Comparison of ENCODE assay signal across 24 cellular contexts in genomic region chr12:130815028-130815741, GRCh38. TPM values are rescaled to one million over a fixed set of nuclear protein-coding genes. Genes with fewer than 3 reads are reported as not detected.
DNase-seq lines count a peak whose midpoint lies in the region; ATAC-seq and TF ChIP-seq lines count a peak whose summit lies in the region.
"Had no signal": no experiment of that assay in that cellular context is flagged by ENCODE, and none has a peak within 500 bp of the region (broad histone marks: within the 10 kb centered on the region; RNA-seq: fewer than 3 reads in every experiment).

No MANE protein-coding gene starts in this region.

- no peak overlapping the region for H2AFZ ChIP-seq in trophoblast cell (ENCODE audit: insufficient read depth, low read length, poor library complexity)

- H4K8ac ChIP-seq in trophoblast cell (ENCODE audit: low read depth, low read length) = no peak overlapping the region

- H2BK12ac ChIP-seq in trophoblast cell (ENCODE audit: low read length) = no peak overlapping the region

- H3K27me3 ChIP-seq in GM06990 (replicated peaks; ENCODE audit: control insufficient read depth, insufficient read depth, low read length) (no peaks in the 10 kb centered on the region), trophoblast cell (ENCODE audit: insufficient read depth, low read length) (no peaks in the 10 kb centered on the region), psoas muscle (ENCODE audit: insufficient read depth in 3 of 3, low read length in 2 of 3) (no peaks in the 10 kb centered on the region)
- H3K27me3 ChIP-seq: body of pancreas, left lung, MG63, sigmoid colon had no signal

- H3K36me3 ChIP-seq in GM06990 (ENCODE audit: control insufficient read depth, insufficient read depth, low read length) = no peaks in the 10 kb centered on the region; the same call in 1 of the 2 replicates
- H3K36me3 ChIP-seq in trophoblast cell (ENCODE audit: control insufficient read depth in 1 of 2, insufficient read depth in 2 of 2, low read length in 2 of 2) = peaks cover 2 to 10% of the 10 kb centered on the region in 2 experiments
- H3K36me3 ChIP-seq in psoas muscle (ENCODE audit: insufficient read depth in 1 of 2, low read depth in 1 of 2) = peaks cover 0 to 9% of the 10 kb centered on the region in 2 donors

- intact Hi-C loops in psoas muscle (cut with DNase I) = no loop called here

- peaks cover 24 to 25% of the 10 kb centered on the region in 2 experiments for H3K4me1 ChIP-seq in trophoblast cell (ENCODE audit: control insufficient read depth in 1 of 2, insufficient read depth in 2 of 2, low read length in 2 of 2)
- H3K4me1 ChIP-seq in psoas muscle = no peaks in the 10 kb centered on the region

- H2BK120ac ChIP-seq in trophoblast cell (ENCODE audit: insufficient read depth, low read length, poor library complexity) = no peak overlapping the region

- no peak overlapping the region for H3K4ac ChIP-seq in trophoblast cell (ENCODE audit: low read depth, low read length)

- H3K27ac ChIP-seq in caudate nucleus (ENCODE audit: low read depth, low read length) (peak overlapping the region; percentile 76), trophoblast cell (ENCODE audit: low read depth, low read length) (peak overlapping the region; percentile 17), psoas muscle (no peak overlapping the region)
- H3K27ac ChIP-seq: body of pancreas, epithelial cell of prostate, left lung, sigmoid colon had no signal

- H3K23ac ChIP-seq in trophoblast cell (ENCODE audit: low read length) = no peak overlapping the region

- H3K79me2 ChIP-seq in trophoblast cell (ENCODE audit: control insufficient read depth, insufficient read depth, low read length, poor library complexity) = no peaks in the 10 kb centered on the region

- no peak for TF ChIP-seq CTCF in GM06990 (IDR thresholded peaks at IDR 0.05; ENCODE audit: insufficient read depth, low read length, poor library complexity, severe bottlenecking)
- no peak for TF ChIP-seq CTCF in NB4 (IDR thresholded peaks at IDR 0.05; ENCODE audit: low read depth, low read length)
- TF ChIP-seq CTCF in psoas muscle (IDR thresholded peaks at IDR 0.05) = no peak

- H3K4me3 ChIP-seq in GM06990 (replicated peaks; ENCODE audit: low read depth, low read length) = peak overlapping the region; percentile 11; the same call in 1 of the 2 replicates
- H3K4me3 ChIP-seq in NB4 (ENCODE audit: low read depth, low read length) = no peak overlapping the region
- H3K4me3 ChIP-seq in trophoblast cell (ENCODE audit: low read depth, low read length) = no peak overlapping the region
- no peak overlapping the region for H3K4me3 ChIP-seq in psoas muscle
- H3K4me3 ChIP-seq: body of pancreas, left lung, MG63, sigmoid colon had no signal

- H4K12ac ChIP-seq in trophoblast cell (ENCODE audit: low read depth, low read length) = no peak overlapping the region

- no peak overlapping the region for H2AK5ac ChIP-seq in trophoblast cell (ENCODE audit: low read length)

- no peak overlapping the region for H3K9ac ChIP-seq in trophoblast cell (ENCODE audit: low read length)

- no peak overlapping the region for H4K91ac ChIP-seq in trophoblast cell (ENCODE audit: low read depth, low read length)

- WGBS in trophoblast cell (ENCODE audit: extremely low coverage, insufficient coverage, insufficient read length) = no CpG with 5 or more reads among the region's 14 CpGs
- 83 to 90% (median 86%) methylated on average over 14 of the region's 14 CpGs for WGBS in psoas muscle, 3 donors

- H3K18ac ChIP-seq in trophoblast cell (ENCODE audit: low read length) = no peak overlapping the region

- no peak overlapping the region for H3K14ac ChIP-seq in trophoblast cell (ENCODE audit: low read length)

- TF ChIP-seq POLR2A in NB4 (IDR thresholded peaks at IDR 0.05; ENCODE audit: extremely low read depth, insufficient read length) = no peak

- H2BK5ac ChIP-seq in trophoblast cell (ENCODE audit: low read depth, low read length, poor library complexity) = no peak overlapping the region

- ATAC-seq in GM19328 (IDR thresholded peaks at IDR 0.05; ENCODE audit: unreplicated experiment) = no peak
- no peak for ATAC-seq in psoas muscle
- ATAC-seq: activated CD8-positive, alpha-beta T cell treated with anti-CD3 and anti-CD28 coated beads for 36 hours; body of pancreas; left lung; stimulated activated naive CD8-positive, alpha-beta T cell treated with anti-CD3 and anti-CD28 coated beads, Interleukin-15, amount 100 ng/mL, for 72 hours had no signal

- H3K9me3 ChIP-seq in trophoblast cell (ENCODE audit: insufficient read depth, low read depth, low read length) = no peaks in the 10 kb centered on the region
- H3K9me3 ChIP-seq in psoas muscle = no peaks in the 10 kb centered on the region
- H3K9me3 ChIP-seq: body of pancreas, left lung, MG63, sigmoid colon had no signal

- H3K79me1 ChIP-seq in trophoblast cell (ENCODE audit: low read length) = peaks cover 3% of the 10 kb centered on the region

- H3K4me2 ChIP-seq in trophoblast cell (ENCODE audit: low read length) = no peak overlapping the region

- DNase-seq in GM06990 (ENCODE audit: extremely low read depth, insufficient read length) (peak; percentile 52), NB4 (ENCODE audit: low read depth) (peak; percentile 55), caudate nucleus (lab: John Stamatoyannopoulos, UW) (peak in 40 of 61 donors; percentile 14 to 86 (median 63)), trophoblast cell (peak; percentile 40 to 64), AG20443 (ENCODE audit: low spot score) (no peak), psoas muscle (no peak)
- no peak for DNase-seq in activated naive CD4-positive, alpha-beta T cell (lab: John Stamatoyannopoulos, UW)
- DNase-seq: activated CD8-positive, alpha-beta T cell treated with anti-CD3 and anti-CD28 coated beads for 36 hours; activated T-cell treated with anti-CD3 and anti-CD28 coated beads, Interleukin-2, amount 50 U/mL, for 24 hours; cortex of kidney; EL; foreskin melanocyte; IMR-90; MG63; NCI-H187 treated with DMSO at 0.1 percent for 48 hours; NCI-H524 treated with DMSO at 0.1 percent for 48 hours; SIG-M5; sigmoid colon; stimulated activated naive CD8-positive, alpha-beta T cell treated with anti-CD3 and anti-CD28 coated beads, Interleukin-15, amount 100 ng/mL, for 72 hours; T-helper 2 cell had no signal

RNA-seq across cellular contexts. Expression of gene STX2, which starts 23.9 kb away (rescaled TPM):
- 14.4 and 15.3 TPM in 2 replicates for polyA plus RNA-seq in trophoblast cell (2013)
- total RNA-seq in psoas muscle = 1 to 10 TPM; 5.5 to 7.2 (median 6.2) TPM
- polyA plus RNA-seq in psoas muscle = 10 to 100 TPM in 1 of 3 donors, 1 to 10 TPM in 2; 5.4 to 11.3 (median 8.4) TPM

RNA-seq across cellular contexts. Expression of gene RAN, which starts 56.7 kb away (rescaled TPM):
- 542 and 555 TPM in 2 replicates for polyA plus RNA-seq in trophoblast cell (2013)
- 100 to 1,000 TPM; 338 to 721 (median 445) TPM for total RNA-seq in psoas muscle
- 1,000 to 10,000 TPM in 1 of 3 donors, 100 to 1,000 TPM in 2; 302 to 1,341 (median 369) TPM for polyA plus RNA-seq in psoas muscle

Comparison
In these comparisons a context has a peak if more than half of its experiments do, and no peak if none do; other contexts are left out.
1. DNase-seq: peak in GM06990 (single experiment), NB4 (single experiment), caudate nucleus (40 of 61) and trophoblast cell (2 of 2); none in AG20443 (single experiment), activated naive CD4-positive, alpha-beta T cell (0 of 4) and psoas muscle (0 of 2).